In the genomic region with DNA sequence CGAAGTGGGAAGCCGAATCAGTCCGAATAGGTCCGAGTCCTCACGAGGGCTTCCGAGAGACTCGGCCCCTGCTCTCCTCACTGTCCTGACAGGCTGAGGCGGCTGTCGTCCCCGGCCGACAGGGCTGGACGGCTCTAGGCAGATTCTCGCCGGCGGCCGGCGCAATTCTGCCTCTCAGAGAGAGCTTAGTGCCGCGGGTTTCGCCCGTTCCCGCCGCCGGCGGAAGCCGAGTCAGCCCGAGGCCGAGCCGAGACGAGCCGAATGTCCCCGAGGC, we compare ENCODE assay signal across 9 cellular contexts. TPM values are rescaled to one million over a fixed set of nuclear protein-coding genes. Genes with fewer than 3 reads are reported as not detected.
DNase-seq lines count a peak whose midpoint lies in the region; ATAC-seq and TF ChIP-seq lines count a peak whose summit lies in the region.
"Had no signal": no experiment of that assay in that cellular context is flagged by ENCODE, and none has a peak within 500 bp of the region (broad histone marks: within the 10 kb centered on the region; RNA-seq: fewer than 3 reads in every experiment).

No MANE protein-coding gene starts in this region.

- no peak for TF ChIP-seq CTCF in adrenal gland (IDR thresholded peaks at IDR 0.05)
- no peak for TF ChIP-seq CTCF in left lung (IDR thresholded peaks at IDR 0.05)
- TF ChIP-seq CTCF in testis (IDR thresholded peaks at IDR 0.05), result no peak

- ATAC-seq in left lung (no peak), HG03521 (IDR thresholded peaks at IDR 0.05; ENCODE audit: unreplicated experiment) (no peak)

- H3K27me3 ChIP-seq in adrenal gland, result no peaks in the 10 kb centered on the region
- no peaks in the 10 kb centered on the region for H3K27me3 ChIP-seq in left lung
- H3K27me3 ChIP-seq in testis, result no peaks in the 10 kb centered on the region

- H3K4me3 Mint-ChIP-seq in activated CD4-positive, alpha-beta T cell treated with anti-CD3 and anti-CD28 coated beads, Interleukin-2, amount 10 ng/mL, durations not matched to agents 24 days and 14 days, result peak overlapping the region; percentile 90

- intact Hi-C loops in activated CD4-positive, alpha-beta T cell treated with anti-CD3 and anti-CD28 coated beads, Interleukin-2, amount 10 ng/mL, durations not matched to agents 24 days and 14 days (cut with micrococcal nuclease), result loop anchor here (1.0 to 5.0 kb wide), 4 partner anchors 32 to 158 kb away; partner anchors contain the start of genes HRAS, LRRC56, PHRF1 and SLC25A22
- intact Hi-C loops in adrenal gland (cut with DNase I), result no loop called here
- intact Hi-C loops in left lung (cut with DNase I), result no loop called here
- intact Hi-C loops in testis (cut with DNase I; ENCODE audit: low total_unique reads), result no loop called here

- peak overlapping the region; percentile 99 to 100 (median 100) for H3K27ac ChIP-seq in adrenal gland
- H3K27ac ChIP-seq in left lung, result peak overlapping the region; percentile 100
- peak overlapping the region; percentile 99 to 100 for H3K27ac ChIP-seq in testis

- no peaks in the 10 kb centered on the region for H3K9me3 ChIP-seq in adrenal gland (replicated peaks in 1 of 3)
- no peaks in the 10 kb centered on the region for H3K9me3 ChIP-seq in left lung
- H3K9me3 ChIP-seq in testis, result no peaks in the 10 kb centered on the region

- H3K27me3 Mint-ChIP-seq in activated CD4-positive, alpha-beta T cell treated with anti-CD3 and anti-CD28 coated beads, Interleukin-2, amount 10 ng/mL, durations not matched to agents 24 days and 14 days, result no peaks in the 10 kb centered on the region

- WGBS in adrenal gland, 4 donors, result 0% methylated on average over 11 to 32 of the region's 32 CpGs; no CpG with 5 or more reads in 1 of the 4 donors
- WGBS in testis, 2 donors, result 0% methylated on average over 15 to 23 of the region's 32 CpGs

- H3K36me3 ChIP-seq in adrenal gland (replicated peaks in 1 of 2) (peaks cover 0 to 5% of the 10 kb centered on the region in 2 donors), left lung (peaks cover 0 to 20% of the 10 kb centered on the region in 2 donors), testis (ENCODE audit: low read depth, missing control alignments) (no peaks in the 10 kb centered on the region)

- H3K9me3 Mint-ChIP-seq in activated CD4-positive, alpha-beta T cell treated with anti-CD3 and anti-CD28 coated beads, Interleukin-2, amount 10 ng/mL, durations not matched to agents 24 days and 14 days, result no peaks in the 10 kb centered on the region

- H3K4me3 ChIP-seq in adrenal gland (peak overlapping the region in 3 of 4 donors; percentile 73 to 83 (median 78)), left lung (peak overlapping the region; percentile 77 to 95), testis (peak overlapping the region; percentile 92 to 98)

- DNase-seq in activated CD4-positive, alpha-beta T cell treated with anti-CD3 and anti-CD28 coated beads, Interleukin-2, amount 10 ng/mL, durations not matched to agents 24 days and 14 days, result no peak
- no peak for DNase-seq in activated CD4-positive, alpha-beta T cell treated with anti-CD3 and anti-CD28 coated beads, Interleukin-2, amount 50 U/mL, for 1 hour
- DNase-seq in adrenal gland, result no peak
- no peak for DNase-seq in left lung
- no peak for DNase-seq in testis
- no peak for DNase-seq in NCI-H128 (lab: John Stamatoyannopoulos, UW; ENCODE audit: unreplicated experiment)
- no peak for DNase-seq in foreskin melanocyte

- peaks cover 45% of the 10 kb centered on the region for H3K4me1 Mint-ChIP-seq in activated CD4-positive, alpha-beta T cell treated with anti-CD3 and anti-CD28 coated beads, Interleukin-2, amount 10 ng/mL, durations not matched to agents 24 days and 14 days

- peak overlapping the region; percentile 94 for H3K27ac Mint-ChIP-seq in activated CD4-positive, alpha-beta T cell treated with anti-CD3 and anti-CD28 coated beads, Interleukin-2, amount 10 ng/mL, durations not matched to agents 24 days and 14 days

- peaks cover 9% of the 10 kb centered on the region for H3K36me3 Mint-ChIP-seq in activated CD4-positive, alpha-beta T cell treated with anti-CD3 and anti-CD28 coated beads, Interleukin-2, amount 10 ng/mL, durations not matched to agents 24 days and 14 days (ENCODE audit: low read depth)

- TF ChIP-seq POLR2A in adrenal gland (IDR thresholded peaks at IDR 0.05), result peak in 1 of 2 donors; percentile 20
- TF ChIP-seq POLR2A in testis (IDR thresholded peaks at IDR 0.05), result no peak

- H3K4me1 ChIP-seq in adrenal gland (replicated peaks in 1 of 2) (peaks cover 29 to 37% of the 10 kb centered on the region in 2 donors), left lung (peaks cover 17 to 58% of the 10 kb centered on the region in 2 donors), testis (peaks cover 42% of the 10 kb centered on the region)

RNA-seq across cellular contexts. Expression of gene DEAF1, which starts 0.2 kb away (rescaled TPM):
- total RNA-seq in activated CD4-positive, alpha-beta T cell treated with anti-CD3 and anti-CD28 coated beads, Interleukin-2, amount 10 ng/mL, durations not matched to agents 24 days and 14 days, result 66.3 and 73.9 TPM in 2 replicates
- 10 to 100 TPM; 32.8 to 57.3 (median 53.7) TPM for total RNA-seq in adrenal gland
- polyA plus RNA-seq in adrenal gland, result 100 to 1,000 TPM in 1 of 3 donors, 10 to 100 TPM in 2; 20.6 to 131 (median 67.0) TPM
- 10 to 100 TPM; 28.3 to 28.6 TPM for total RNA-seq in left lung
- total RNA-seq in testis, result 100 to 1,000 TPM in 1 of 2 donors, 10 to 100 TPM in 1; 82.5 to 116 TPM
- 47.9 TPM for polyA plus RNA-seq in testis (ENCODE audit: insufficient read depth, low read depth, low replicate concordance)

RNA-seq across cellular contexts. Expression of gene TMEM80, which starts 0.3 kb away (rescaled TPM):
- 12.3 and 12.5 TPM in 2 replicates for total RNA-seq in activated CD4-positive, alpha-beta T cell treated with anti-CD3 and anti-CD28 coated beads, Interleukin-2, amount 10 ng/mL, durations not matched to agents 24 days and 14 days
- 10 to 100 TPM; 11.1 to 85.3 (median 34.7) TPM for total RNA-seq in adrenal gland
- polyA plus RNA-seq in adrenal gland, result 10 to 100 TPM; 14.8 to 33.8 (median 26.0) TPM
- total RNA-seq in left lung, result 10 to 100 TPM; 23.6 to 25.2 TPM
- total RNA-seq in testis, result 10 to 100 TPM; 72.8 to 74.5 TPM
- polyA plus RNA-seq in testis (ENCODE audit: insufficient read depth, low read depth, low replicate concordance), result 38.9 TPM

RNA-seq across cellular contexts. Expression of gene EPS8L2, which starts 10.8 kb away (rescaled TPM):
- 15.3 and 19.8 TPM in 2 replicates for total RNA-seq in activated CD4-positive, alpha-beta T cell treated with anti-CD3 and anti-CD28 coated beads, Interleukin-2, amount 10 ng/mL, durations not matched to agents 24 days and 14 days
- 10 to 100 TPM; 13.8 to 57.7 (median 36.0) TPM for total RNA-seq in adrenal gland
- polyA plus RNA-seq in adrenal gland, result 10 to 100 TPM in 2 of 3 donors, 1 to 10 TPM in 1; 9.7 to 51.9 (median 25.6) TPM
- total RNA-seq in left lung, result 100 to 1,000 TPM; 114 to 190 TPM
- total RNA-seq in testis, result 10 to 100 TPM; 27.3 to 29.1 TPM
- 14.3 TPM for polyA plus RNA-seq in testis (ENCODE audit: insufficient read depth, low read depth, low replicate concordance)

RNA-seq across cellular contexts. Expression of gene TALDO1, which starts 52.0 kb away (rescaled TPM):
- total RNA-seq in activated CD4-positive, alpha-beta T cell treated with anti-CD3 and anti-CD28 coated beads, Interleukin-2, amount 10 ng/mL, durations not matched to agents 24 days and 14 days, result 265 and 279 TPM in 2 replicates
- total RNA-seq in adrenal gland (100 to 1,000 TPM; 133 to 167 (median 153) TPM), left lung (100 to 1,000 TPM; 206 to 322 TPM), testis (10 to 100 TPM; 84.8 to 88.1 TPM)
- polyA plus RNA-seq in adrenal gland (100 to 1,000 TPM in 2 of 3 donors, 10 to 100 TPM in 1; 64.3 to 117 (median 100) TPM), testis (ENCODE audit: insufficient read depth, low read depth, low replicate concordance) (86.6 TPM)

RNA-seq across cellular contexts. Expression of gene DRD4, which starts 58.2 kb away (rescaled TPM):
- total RNA-seq in activated CD4-positive, alpha-beta T cell treated with anti-CD3 and anti-CD28 coated beads, Interleukin-2, amount 10 ng/mL, durations not matched to agents 24 days and 14 days, result 0.14 and 0.28 TPM in 2 replicates
- total RNA-seq in adrenal gland (1 to 10 TPM in 1 of 8 donors, under 1 TPM in 5, not detected in 2; 0.28 to 1.1 (median 0.40) TPM), left lung (under 1 TPM; 0.29 to 0.52 TPM), testis (1 to 10 TPM; 2.0 to 3.3 TPM)
- polyA plus RNA-seq in adrenal gland (1 to 10 TPM in 2 of 3 donors, not detected in 1; 1.2 to 1.3 TPM), testis (ENCODE audit: insufficient read depth, low read depth, low replicate concordance) (1.5 TPM)
- total RNA-seq: LHCN-M2 had no signal
